ENCODE assay signal across 16 cellular contexts in genomic region chr2:222819722-222820333, GRCh38. TPM values are rescaled to one million over a fixed set of nuclear protein-coding genes. Genes with fewer than 3 reads are reported as not detected.
DNase-seq lines count a peak whose midpoint lies in the region; ATAC-seq, FAIRE-seq and TF ChIP-seq lines count a peak whose summit lies in the region.
"Had no signal": no experiment of that assay in that cellular context is flagged by ENCODE, and none has a peak within 500 bp of the region (broad histone marks: within the 10 kb centered on the region; RNA-seq: fewer than 3 reads in every experiment).

No MANE protein-coding gene starts in this region.

- peak; percentile 52 for DNase-seq in BJ (ENCODE audit: low read depth)
- no peak for DNase-seq in H9
- DNase-seq in amniotic epithelial cell (ENCODE audit: low read depth) = peak; percentile 92
- DNase-seq in keratinocyte (ENCODE audit: low read depth, low spot score) = no peak
- DNase-seq in GM19240 (ENCODE audit: insufficient read length, low spot score) = no peak
- DNase-seq in NCI-H345 treated with DMSO at 0.1 percent for 48 hours (lab: John Stamatoyannopoulos, UW; ENCODE audit: unreplicated experiment) = no peak
- no peak for DNase-seq in activated T-helper 1 cell treated with anti-CD3 and anti-CD28 coated beads, Interleukin-12 subunit alpha, Interleukin-12 subunit beta, Interleukin-2, Interleukin-4 antibody, amounts not matched to agents 30 ng/mL and 10 ng/mL and 1 ng/mL, durations not matched to agents 14 hours and 24 hours and 36 hours (ENCODE audit: low spot score)
- DNase-seq: activated CD8-positive, alpha-beta memory T cell treated with anti-CD3 and anti-CD28 coated beads for 24 hours; NCI-H1092; RPMI8226; T1000 had no signal

- H3K4me2 ChIP-seq in H9 (ENCODE audit: insufficient read depth, insufficient read length, low read length) = no peak overlapping the region
- H3K4me2 ChIP-seq in keratinocyte (ENCODE audit: control insufficient read depth, extremely low read depth, insufficient read depth, low read depth, low read length) = peak overlapping the region; percentile 34

- H2BK15ac ChIP-seq in H9 (ENCODE audit: low read depth, low read length) = no peak overlapping the region

- no peak overlapping the region for H2BK120ac ChIP-seq in H9 (ENCODE audit: low read depth, low read length, poor library complexity, severe bottlenecking)

- no peak overlapping the region for H4K8ac ChIP-seq in H9 (replicated peaks; ENCODE audit: insufficient read length, low read depth, low read length)

- H3K4me1 Mint-ChIP-seq in H9 = no peaks in the 10 kb centered on the region
- peaks cover 8% of the 10 kb centered on the region for H3K4me1 Mint-ChIP-seq in activated T-helper 1 cell treated with anti-CD3 and anti-CD28 coated beads, Interleukin-12 subunit alpha, Interleukin-12 subunit beta, Interleukin-2, Interleukin-4 antibody, amounts not matched to agents 30 ng/mL and 10 ng/mL and 1 ng/mL, durations not matched to agents 14 hours and 24 hours and 36 hours (ENCODE audit: low read depth)
- H3K4me1 Mint-ChIP-seq: activated naive CD4-positive, alpha-beta T cell treated with anti-CD3 and anti-CD28 coated beads, Interleukin-2, amount 50 U/mL, for 24 hours had no signal

- H3K79me1 ChIP-seq in H9 (ENCODE audit: insufficient read depth, low read depth, low read length, poor library complexity, severe bottlenecking) = no peaks in the 10 kb centered on the region

- no peak overlapping the region for H4K91ac ChIP-seq in H9 (ENCODE audit: insufficient read length, low read depth, low read length)

- H3K36me3 ChIP-seq in BJ (ENCODE audit: control insufficient read depth, insufficient read depth, low read length) = no peaks in the 10 kb centered on the region
- no peaks in the 10 kb centered on the region for H3K36me3 ChIP-seq in keratinocyte (ENCODE audit: control insufficient read depth in 2 of 2, extremely low read depth in 1 of 2, insufficient read depth in 2 of 2, low read length in 2 of 2)
- H3K36me3 ChIP-seq: esophagus muscularis mucosa had no signal

- peak overlapping the region; percentile 84 for H3K18ac ChIP-seq in H9 (ENCODE audit: insufficient read length, low read depth, low read length)

- no peak overlapping the region for H2AFZ ChIP-seq in H9 (ENCODE audit: low read length)
- no peak overlapping the region for H2AFZ ChIP-seq in keratinocyte (ENCODE audit: control insufficient read depth, low read length)

- H2BK20ac ChIP-seq in H9 (ENCODE audit: low read depth, low read length, poor library complexity, severe bottlenecking) = no peak overlapping the region

- H3K9ac ChIP-seq in H9 (ENCODE audit: extremely low read depth, insufficient read length, low read length) (no peak overlapping the region), keratinocyte (ENCODE audit: control insufficient read depth, extremely low read depth, insufficient read depth, low read length) (no peak overlapping the region)

- no peak overlapping the region for H2BK12ac ChIP-seq in H9 (ENCODE audit: insufficient read length, low read depth, low read length)

- H3K4me3 Mint-ChIP-seq in H9 = no peak overlapping the region
- no peak overlapping the region for H3K4me3 Mint-ChIP-seq in activated T-helper 1 cell treated with anti-CD3 and anti-CD28 coated beads, Interleukin-12 subunit alpha, Interleukin-12 subunit beta, Interleukin-2, Interleukin-4 antibody, amounts not matched to agents 30 ng/mL and 10 ng/mL and 1 ng/mL, durations not matched to agents 14 hours and 24 hours and 36 hours
- H3K4me3 Mint-ChIP-seq: activated naive CD4-positive, alpha-beta T cell treated with anti-CD3 and anti-CD28 coated beads, Interleukin-2, amount 50 U/mL, for 24 hours had no signal

- no peaks in the 10 kb centered on the region for H3K9me1 ChIP-seq in keratinocyte (ENCODE audit: control insufficient read depth, extremely low read depth, insufficient read depth, low read length)

- peaks cover 2% of the 10 kb centered on the region for H3K27me3 Mint-ChIP-seq in H9 (ENCODE audit: low read depth)
- H3K27me3 Mint-ChIP-seq in activated T-helper 1 cell treated with anti-CD3 and anti-CD28 coated beads, Interleukin-12 subunit alpha, Interleukin-12 subunit beta, Interleukin-2, Interleukin-4 antibody, amounts not matched to agents 30 ng/mL and 10 ng/mL and 1 ng/mL, durations not matched to agents 14 hours and 24 hours and 36 hours (ENCODE audit: insufficient read depth) = peaks cover 2% of the 10 kb centered on the region
- H3K27me3 Mint-ChIP-seq: activated naive CD4-positive, alpha-beta T cell treated with anti-CD3 and anti-CD28 coated beads, Interleukin-2, amount 50 U/mL, for 24 hours had no signal

- ATAC-seq in GM21367 (IDR thresholded peaks at IDR 0.05; ENCODE audit: unreplicated experiment) = no peak

- no peaks in the 10 kb centered on the region for H3K4me1 ChIP-seq in H9 (ENCODE audit: insufficient read depth, low read length)
- H3K4me1 ChIP-seq in keratinocyte (ENCODE audit: control insufficient read depth, extremely low read depth, insufficient read depth, low read length) = peaks cover 6% of the 10 kb centered on the region

- intact Hi-C loops in activated T-helper 1 cell treated with anti-CD3 and anti-CD28 coated beads, Interleukin-12 subunit alpha, Interleukin-12 subunit beta, Interleukin-2, Interleukin-4 antibody, amounts not matched to agents 30 ng/mL and 10 ng/mL and 1 ng/mL, durations not matched to agents 14 hours and 24 hours and 36 hours (cut with micrococcal nuclease) = no loop called here

- peak; percentile 87 for FAIRE-seq in keratinocyte (lab: Jason Lieb, UNC)
- FAIRE-seq: G401.6 had no signal

- H4K5ac ChIP-seq in H9 (ENCODE audit: insufficient read length, low read depth, low read length) = no peak overlapping the region

- no peaks in the 10 kb centered on the region for H4K20me1 ChIP-seq in H9 (ENCODE audit: control insufficient read depth, insufficient read depth, insufficient read length)
- H4K20me1 ChIP-seq in keratinocyte (ENCODE audit: control insufficient read depth, extremely low read depth, insufficient read depth, low read length) = no peaks in the 10 kb centered on the region

- no peaks in the 10 kb centered on the region for H3K79me2 ChIP-seq in H9 (ENCODE audit: insufficient read depth, low read length)
- H3K79me2 ChIP-seq in keratinocyte (ENCODE audit: control insufficient read depth, insufficient read depth, low read length) = no peaks in the 10 kb centered on the region

- H3K4me3 ChIP-seq in BJ (ENCODE audit: low read depth, low read length) (no peak overlapping the region), keratinocyte (ENCODE audit: control insufficient read depth in 2 of 3, extremely low read depth in 1 of 3, insufficient read depth in 2 of 3, low read depth in 1 of 3, low read length in 3 of 3) (no peak overlapping the region)
- H3K4me3 ChIP-seq: esophagus muscularis mucosa had no signal

- H3K27ac Mint-ChIP-seq in H9 = no peak overlapping the region
- no peak overlapping the region for H3K27ac Mint-ChIP-seq in activated T-helper 1 cell treated with anti-CD3 and anti-CD28 coated beads, Interleukin-12 subunit alpha, Interleukin-12 subunit beta, Interleukin-2, Interleukin-4 antibody, amounts not matched to agents 30 ng/mL and 10 ng/mL and 1 ng/mL, durations not matched to agents 14 hours and 24 hours and 36 hours
- H3K27ac Mint-ChIP-seq: activated naive CD4-positive, alpha-beta T cell treated with anti-CD3 and anti-CD28 coated beads, Interleukin-2, amount 50 U/mL, for 24 hours had no signal

- H3K56ac ChIP-seq in H9 (ENCODE audit: insufficient read length, low read depth, low read length) = no peak overlapping the region

- no peak overlapping the region for H2AK5ac ChIP-seq in H9 (ENCODE audit: insufficient read length, low read length)

- H3K14ac ChIP-seq in H9 (ENCODE audit: insufficient read depth, low read length) = no peak overlapping the region

- WGBS in H9 (ENCODE audit: extremely low coverage, insufficient read length, low lambda C conversion rate) = no CpG with 5 or more reads among the region's 2 CpGs

- H3K23ac ChIP-seq in H9 (ENCODE audit: insufficient read length, low read depth, low read length) = no peak overlapping the region

- no peak overlapping the region for H2BK5ac ChIP-seq in H9 (ENCODE audit: insufficient read length, low read length)

- H3K36me3 Mint-ChIP-seq in H9 (ENCODE audit: insufficient read depth in 1 of 3, low read depth in 3 of 3) = no peaks in the 10 kb centered on the region
- H3K36me3 Mint-ChIP-seq in activated T-helper 1 cell treated with anti-CD3 and anti-CD28 coated beads, Interleukin-12 subunit alpha, Interleukin-12 subunit beta, Interleukin-2, Interleukin-4 antibody, amounts not matched to agents 30 ng/mL and 10 ng/mL and 1 ng/mL, durations not matched to agents 14 hours and 24 hours and 36 hours (ENCODE audit: low read depth) = no peaks in the 10 kb centered on the region
- H3K36me3 Mint-ChIP-seq: activated naive CD4-positive, alpha-beta T cell treated with anti-CD3 and anti-CD28 coated beads, Interleukin-2, amount 50 U/mL, for 24 hours had no signal

- H3T11ph ChIP-seq in H9 (ENCODE audit: low read length) = no peak overlapping the region

- CTCF ChIA-PET in BJ (lab: Yijun Ruan, JAX) = interaction anchor here (1.0 kb wide), 1 partner anchor 14 kb away, joined by 3 read pairs; no protein-coding TSS in a partner anchor

- H3K9me3 ChIP-seq in H9 (ENCODE audit: control insufficient read depth, low read depth, low read length) = no peaks in the 10 kb centered on the region
- H3K9me3 ChIP-seq in keratinocyte (ENCODE audit: control insufficient read depth, low read depth, low read length) = no peaks in the 10 kb centered on the region
- H3K9me3 ChIP-seq: esophagus muscularis mucosa had no signal

- no peak overlapping the region for H3K4ac ChIP-seq in H9 (ENCODE audit: low read depth, low read length)

- H3K27ac ChIP-seq in H9 (ENCODE audit: insufficient read length, low read depth, low read length) (no peak overlapping the region), keratinocyte (ENCODE audit: control insufficient read depth, insufficient read depth, low read length) (no peak overlapping the region)
- H3K27ac ChIP-seq: C4-2B, esophagus muscularis mucosa had no signal

- POLR2A ChIA-PET in BJ (lab: Charles Lee) = no interaction called here

- dilution Hi-C loops in keratinocyte (cut with MboI; ENCODE audit: extremely low pct_ligation_motif_present, low sequenced_read_pairs) = no loop called here

- peaks cover 2% of the 10 kb centered on the region for H3K23me2 ChIP-seq in H9 (ENCODE audit: insufficient read length, low read depth, low read length, poor library complexity, severe bottlenecking)

- peaks cover 6 to 11% of the 10 kb centered on the region in 2 experiments; a peak in 4 of 5 replicates for H3K9me3 Mint-ChIP-seq in H9
- no peaks in the 10 kb centered on the region for H3K9me3 Mint-ChIP-seq in activated T-helper 1 cell treated with anti-CD3 and anti-CD28 coated beads, Interleukin-12 subunit alpha, Interleukin-12 subunit beta, Interleukin-2, Interleukin-4 antibody, amounts not matched to agents 30 ng/mL and 10 ng/mL and 1 ng/mL, durations not matched to agents 14 hours and 24 hours and 36 hours
- H3K9me3 Mint-ChIP-seq: activated naive CD4-positive, alpha-beta T cell treated with anti-CD3 and anti-CD28 coated beads, Interleukin-2, amount 50 U/mL, for 24 hours had no signal

- H3K27me3 ChIP-seq in BJ (ENCODE audit: control insufficient read depth, insufficient read depth, low read length) (no peaks in the 10 kb centered on the region), H9 (ENCODE audit: insufficient read depth, low read length) (no peaks in the 10 kb centered on the region), keratinocyte (ENCODE audit: control insufficient read depth, extremely low read depth, insufficient read depth, low read length) (no peaks in the 10 kb centered on the region)
- H3K27me3 ChIP-seq: esophagus muscularis mucosa had no signal

- no peak for TF ChIP-seq CTCF in BJ (IDR thresholded peaks at IDR 0.05; ENCODE audit: insufficient read depth, low read depth, low read length)
- TF ChIP-seq CTCF in H9 (conservative IDR thresholded peaks at IDR 0.05) = no peak
- no peak for TF ChIP-seq CTCF in keratinocyte (optimal IDR thresholded peaks at IDR 0.05 in 1 of 3, IDR thresholded peaks at IDR 0.05 in 1 of 3, conservative IDR thresholded peaks at IDR 0.05 in 1 of 3; ENCODE audit: extremely low read depth in 1 of 3, insufficient read depth in 2 of 3, low read length in 3 of 3)

RNA-seq across cellular contexts. Expression of gene ACSL3, which starts 41.0 kb away (rescaled TPM):
- polyA plus RNA-seq in BJ (2011; rRNA removed) = 46.3 and 56.8 TPM in 2 replicates
- 43.6 and 51.9 TPM in 2 replicates for polyA minus RNA-seq in BJ (2011; rRNA and poly(A)+ RNA removed)
- 60.9 and 62.7 TPM in 2 replicates for total RNA-seq in H9 (2021)
- 102 to 197 TPM (median 180 TPM) in 3 replicates for polyA plus RNA-seq in keratinocyte
- polyA plus RNA-seq in keratinocyte (2011; ENCODE audit: low read depth) = 545 TPM
- 46.9 and 122 TPM in 2 replicates for polyA plus RNA-seq in keratinocyte (2011; cell fraction: cytosol; rRNA removed)
- 224 and 250 TPM in 2 replicates for polyA plus RNA-seq in keratinocyte (2011; cell fraction: nucleus; rRNA removed)
- polyA plus RNA-seq in keratinocyte (2012; ENCODE audit: low replicate concordance) = 109 and 122 TPM in 2 replicates
- 157 to 338 TPM (median 294 TPM) in 3 replicates for polyA minus RNA-seq in keratinocyte
- polyA minus RNA-seq in keratinocyte (2011; cell fraction: cytosol; rRNA and poly(A)+ RNA removed) = 91.5 TPM
- 249 and 497 TPM in 2 replicates for polyA minus RNA-seq in keratinocyte (2011; cell fraction: nucleus; rRNA and poly(A)+ RNA removed)
- 75.4 and 79.4 TPM in 2 replicates for total RNA-seq in activated T-helper 1 cell treated with anti-CD3 and anti-CD28 coated beads, Interleukin-12 subunit alpha, Interleukin-12 subunit beta, Interleukin-2, Interleukin-4 antibody, amounts not matched to agents 30 ng/mL and 10 ng/mL and 1 ng/mL, durations not matched to agents 14 hours and 24 hours and 36 hours

Comparison
In these comparisons a context has a peak if more than half of its experiments do, and no peak if none do; other contexts are left out.
1. DNase-seq: peak in BJ (single experiment) and amniotic epithelial cell (single experiment); none in H9 (single experiment), keratinocyte (single experiment), GM19240 (single experiment), NCI-H345 treated with DMSO at 0.1 percent for 48 hours (single experiment) and activated T-helper 1 cell treated with anti-CD3 and anti-CD28 coated beads, Interleukin-12 subunit alpha, Interleukin-12 subunit beta, Interleukin-2, Interleukin-4 antibody, amounts not matched to agents 30 ng/mL and 10 ng/mL and 1 ng/mL, durations not matched to agents 14 hours and 24 hours and 36 hours (single experiment).